In genomic region chr22:22751043-22751603, GRCh38 we compare ENCODE assay signal across 19 cellular contexts.
DNase-seq lines count a peak whose midpoint lies in the region; ATAC-seq and TF ChIP-seq lines count a peak whose summit lies in the region.
"Had no signal": no experiment of that assay in that cellular context is flagged by ENCODE, and none has a peak within 500 bp of the region (broad histone marks: within the 10 kb centered on the region; RNA-seq: fewer than 3 reads in every experiment).

No MANE protein-coding gene starts in this region.

- no peak for TF ChIP-seq CTCF in GM23338 (conservative IDR thresholded peaks at IDR 0.05; ENCODE audit: low read depth in 2 of 2)

- no peaks in the 10 kb centered on the region for H3K27me3 ChIP-seq in CD4-positive, CD25-positive, alpha-beta regulatory T cell (ENCODE audit: control insufficient read depth, insufficient read depth, low read length)
- H3K27me3 ChIP-seq in GM23338 (ENCODE audit: insufficient read depth): peaks cover 78% of the 10 kb centered on the region

- no peak overlapping the region for H2AFZ ChIP-seq in GM23338

- no peaks in the 10 kb centered on the region for H3K36me3 Mint-ChIP-seq in activated CD8-positive, alpha-beta memory T cell treated with anti-CD3 and anti-CD28 coated beads, Interleukin-2, amount 10 ng/mL, durations not matched to agents 7 days and 5 days
- H3K36me3 Mint-ChIP-seq in CD4-positive, CD25-positive, alpha-beta regulatory T cell: no peaks in the 10 kb centered on the region
- H3K36me3 Mint-ChIP-seq in effector memory CD8-positive, alpha-beta T cell (ENCODE audit: insufficient read depth): peaks cover 3% of the 10 kb centered on the region
- no peaks in the 10 kb centered on the region for H3K36me3 Mint-ChIP-seq in stimulated activated effector memory CD8-positive, alpha-beta T cell treated with anti-CD3 and anti-CD28 coated beads, Interleukin-12 subunit alpha, Interleukin-12 subunit beta, amount 100 ng/mL, for 72 hours
- no peaks in the 10 kb centered on the region; the same call in 2 of the 3 replicates for H3K36me3 Mint-ChIP-seq in GM23338 (ENCODE audit: low read depth)
- H3K36me3 Mint-ChIP-seq: CD8-positive, alpha-beta memory T cell had no signal

- H3K4me1 ChIP-seq in CD4-positive, CD25-positive, alpha-beta regulatory T cell (ENCODE audit: control insufficient read depth, insufficient read depth, low read length, poor library complexity, severe bottlenecking): peaks cover 32% of the 10 kb centered on the region
- no peaks in the 10 kb centered on the region for H3K4me1 ChIP-seq in GM23338 (ENCODE audit: insufficient read depth)
- H3K4me1 ChIP-seq: HAP-1 had no signal

- H3K79me2 ChIP-seq in GM23338 (replicated peaks; ENCODE audit: insufficient read depth): no peaks in the 10 kb centered on the region

- H3K9me3 ChIP-seq in CD4-positive, CD25-positive, alpha-beta regulatory T cell (ENCODE audit: control insufficient read depth in 2 of 2, low read length in 2 of 2): no peaks in the 10 kb centered on the region
- H3K9me3 ChIP-seq: HAP-1 had no signal

- no peak overlapping the region for H3K27ac Mint-ChIP-seq in activated CD8-positive, alpha-beta memory T cell treated with anti-CD3 and anti-CD28 coated beads, Interleukin-2, amount 10 ng/mL, durations not matched to agents 7 days and 5 days
- peak overlapping the region in 2 of 3 donors; percentile 9 to 20 for H3K27ac Mint-ChIP-seq in CD4-positive, CD25-positive, alpha-beta regulatory T cell
- peak overlapping the region; percentile 19 to 83 for H3K27ac Mint-ChIP-seq in effector memory CD8-positive, alpha-beta T cell
- H3K27ac Mint-ChIP-seq in stimulated activated effector memory CD8-positive, alpha-beta T cell treated with anti-CD3 and anti-CD28 coated beads, Interleukin-12 subunit alpha, Interleukin-12 subunit beta, amount 100 ng/mL, for 72 hours: peak overlapping the region; percentile 94
- H3K27ac Mint-ChIP-seq in GM23338: no peak overlapping the region
- H3K27ac Mint-ChIP-seq: HFFc6 had no signal

- DNase-seq in activated CD8-positive, alpha-beta memory T cell treated with anti-CD3 and anti-CD28 coated beads, Interleukin-2, amount 50 U/mL, for 48 hours: peak; percentile 36
- DNase-seq in activated CD8-positive, alpha-beta memory T cell treated with anti-CD3 and anti-CD28 coated beads, Interleukin-2, amount 10 ng/mL, durations not matched to agents 7 days and 5 days: no peak
- no peak for DNase-seq in CD4-positive, CD25-positive, alpha-beta regulatory T cell
- no peak for DNase-seq in effector memory CD8-positive, alpha-beta T cell
- peak in 1 of 2 donors; percentile 36 for DNase-seq in stimulated activated effector memory CD8-positive, alpha-beta T cell treated with anti-CD3 and anti-CD28 coated beads, Interleukin-12 subunit alpha, Interleukin-12 subunit beta, amount 100 ng/mL, for 72 hours (ENCODE audit: low spot score in 2 of 2)
- DNase-seq in GM23338 (ENCODE audit: low spot score): no peak
- DNase-seq in glomerular visceral epithelial cell (ENCODE audit: extremely low spot score): no peak
- DNase-seq in OCI-M1 (lab: John Stamatoyannopoulos, UW): no peak
- DNase-seq: CD4-positive, alpha-beta T cell; CD8-positive, alpha-beta memory T cell; DMS 273 treated with DMSO at 0.1 percent for 48 hours; DMS79; EL; GDM1; GOT3; HFFc6 had no signal

- H3F3A ChIP-seq in GM23338 (replicated peaks; ENCODE audit: low read depth): no peaks in the 10 kb centered on the region

- no peaks in the 10 kb centered on the region for H3K36me3 ChIP-seq in CD4-positive, CD25-positive, alpha-beta regulatory T cell (ENCODE audit: control insufficient read depth, insufficient read depth, low read length)
- H3K36me3 ChIP-seq in GM23338 (ENCODE audit: insufficient read depth): no peaks in the 10 kb centered on the region
- H3K36me3 ChIP-seq: HAP-1 had no signal

- H3K27ac ChIP-seq in CD4-positive, CD25-positive, alpha-beta regulatory T cell (ENCODE audit: insufficient read depth, low read length, poor library complexity, severe bottlenecking): no peak overlapping the region
- H3K27ac ChIP-seq in GM23338 (ENCODE audit: low read depth): no peak overlapping the region
- H3K27ac ChIP-seq: C4-2B had no signal

- H3K4me2 ChIP-seq in GM23338: no peak overlapping the region

- no peak for ATAC-seq in activated CD8-positive, alpha-beta memory T cell treated with anti-CD3 and anti-CD28 coated beads, Interleukin-2, amount 10 ng/mL, durations not matched to agents 7 days and 5 days
- no peak for ATAC-seq in CD4-positive, CD25-positive, alpha-beta regulatory T cell (ENCODE audit: low read depth in 2 of 2)
- no peak for ATAC-seq in effector memory CD8-positive, alpha-beta T cell (replicated peaks)
- no peak for ATAC-seq in stimulated activated effector memory CD8-positive, alpha-beta T cell treated with anti-CD3 and anti-CD28 coated beads, Interleukin-12 subunit alpha, Interleukin-12 subunit beta, amount 100 ng/mL, for 72 hours
- no peak for ATAC-seq in GM23338
- ATAC-seq: GM12878 had no signal

- no peak overlapping the region for H3K4me3 Mint-ChIP-seq in activated CD8-positive, alpha-beta memory T cell treated with anti-CD3 and anti-CD28 coated beads, Interleukin-2, amount 10 ng/mL, durations not matched to agents 7 days and 5 days
- H3K4me3 Mint-ChIP-seq in CD4-positive, CD25-positive, alpha-beta regulatory T cell: no peak overlapping the region
- no peak overlapping the region for H3K4me3 Mint-ChIP-seq in effector memory CD8-positive, alpha-beta T cell
- H3K4me3 Mint-ChIP-seq in stimulated activated effector memory CD8-positive, alpha-beta T cell treated with anti-CD3 and anti-CD28 coated beads, Interleukin-12 subunit alpha, Interleukin-12 subunit beta, amount 100 ng/mL, for 72 hours: no peak overlapping the region
- H3K4me3 Mint-ChIP-seq in GM23338: no peak overlapping the region
- H3K4me3 Mint-ChIP-seq: CD4-positive, alpha-beta T cell; CD8-positive, alpha-beta memory T cell; HFFc6 had no signal

- no peaks in the 10 kb centered on the region for H3K9me3 Mint-ChIP-seq in activated CD8-positive, alpha-beta memory T cell treated with anti-CD3 and anti-CD28 coated beads, Interleukin-2, amount 10 ng/mL, durations not matched to agents 7 days and 5 days (ENCODE audit: low read depth)
- H3K9me3 Mint-ChIP-seq in CD4-positive, CD25-positive, alpha-beta regulatory T cell: no peaks in the 10 kb centered on the region
- H3K9me3 Mint-ChIP-seq in effector memory CD8-positive, alpha-beta T cell: no peaks in the 10 kb centered on the region
- H3K9me3 Mint-ChIP-seq in stimulated activated effector memory CD8-positive, alpha-beta T cell treated with anti-CD3 and anti-CD28 coated beads, Interleukin-12 subunit alpha, Interleukin-12 subunit beta, amount 100 ng/mL, for 72 hours: no peaks in the 10 kb centered on the region
- H3K9me3 Mint-ChIP-seq in GM23338: no peaks in the 10 kb centered on the region
- H3K9me3 Mint-ChIP-seq: CD4-positive, alpha-beta T cell; CD8-positive, alpha-beta memory T cell; HFFc6 had no signal

- H4K20me1 ChIP-seq in GM23338 (replicated peaks; ENCODE audit: insufficient read depth): no peaks in the 10 kb centered on the region

- CTCF ChIA-PET in activated CD8-positive, alpha-beta memory T cell treated with anti-CD3 and anti-CD28 coated beads, Interleukin-2, amount 10 ng/mL, durations not matched to agents 7 days and 5 days (lab: Charles Lee): interaction anchor here (1.2 to 4.4 kb wide), 7 partner anchors 9 to 191 kb away, joined by 3 to 76 read pairs (median 21); no protein-coding TSS in a partner anchor

- H3K27me3 Mint-ChIP-seq in activated CD8-positive, alpha-beta memory T cell treated with anti-CD3 and anti-CD28 coated beads, Interleukin-2, amount 10 ng/mL, durations not matched to agents 7 days and 5 days: no peaks in the 10 kb centered on the region
- H3K27me3 Mint-ChIP-seq in CD4-positive, CD25-positive, alpha-beta regulatory T cell: peaks cover 5% of the 10 kb centered on the region
- H3K27me3 Mint-ChIP-seq in effector memory CD8-positive, alpha-beta T cell: no peaks in the 10 kb centered on the region
- H3K27me3 Mint-ChIP-seq in GM23338 (ENCODE audit: insufficient read depth, low read depth, poor library complexity): peaks cover 70% of the 10 kb centered on the region
- H3K27me3 Mint-ChIP-seq: CD4-positive, alpha-beta T cell; CD8-positive, alpha-beta memory T cell had no signal

- no peaks in the 10 kb centered on the region for H3K9me2 ChIP-seq in GM23338 (ENCODE audit: insufficient read depth)

- no peak overlapping the region for H3K4me3 ChIP-seq in CD4-positive, CD25-positive, alpha-beta regulatory T cell (ENCODE audit: low read depth, low read length)
- no peak overlapping the region for H3K4me3 ChIP-seq in GM23338
- H3K4me3 ChIP-seq: GM12878, HAP-1 had no signal

- H3K4me1 Mint-ChIP-seq in activated CD8-positive, alpha-beta memory T cell treated with anti-CD3 and anti-CD28 coated beads, Interleukin-2, amount 10 ng/mL, durations not matched to agents 7 days and 5 days: peaks cover 19% of the 10 kb centered on the region
- H3K4me1 Mint-ChIP-seq in CD4-positive, CD25-positive, alpha-beta regulatory T cell: peaks cover 0 to 57% (median 26%) of the 10 kb centered on the region in 4 donors
- peaks cover 62 to 74% of the 10 kb centered on the region in 2 donors for H3K4me1 Mint-ChIP-seq in effector memory CD8-positive, alpha-beta T cell (ENCODE audit: low read depth in 2 of 2)
- peaks cover 54% of the 10 kb centered on the region for H3K4me1 Mint-ChIP-seq in stimulated activated effector memory CD8-positive, alpha-beta T cell treated with anti-CD3 and anti-CD28 coated beads, Interleukin-12 subunit alpha, Interleukin-12 subunit beta, amount 100 ng/mL, for 72 hours
- H3K4me1 Mint-ChIP-seq in GM23338: peaks cover 17% of the 10 kb centered on the region

TF ChIP-seq in GM23338, 12 proteins besides CTCF, POLR2A, EP300 and RAD21 (continues in another document):
- TF ChIP-seq JUNB (IDR thresholded peaks at IDR 0.05; ENCODE audit: unreplicated experiment) (no peak), ZNF331 (CRISPR knock-in tag; IDR thresholded peaks at IDR 0.05; ENCODE audit: low read depth) (no peak)

Comparison
In these comparisons a context has a peak if more than half of its experiments do, and no peak if none do; other contexts are left out.
1. H3K27ac Mint-ChIP-seq: peak in CD4-positive, CD25-positive, alpha-beta regulatory T cell (2 of 3), effector memory CD8-positive, alpha-beta T cell (2 of 2) and stimulated activated effector memory CD8-positive, alpha-beta T cell treated with anti-CD3 and anti-CD28 coated beads, Interleukin-12 subunit alpha, Interleukin-12 subunit beta, amount 100 ng/mL, for 72 hours (single experiment); none in activated CD8-positive, alpha-beta memory T cell treated with anti-CD3 and anti-CD28 coated beads, Interleukin-2, amount 10 ng/mL, durations not matched to agents 7 days and 5 days (single experiment) and GM23338 (single experiment).